In the genomic region with DNA sequence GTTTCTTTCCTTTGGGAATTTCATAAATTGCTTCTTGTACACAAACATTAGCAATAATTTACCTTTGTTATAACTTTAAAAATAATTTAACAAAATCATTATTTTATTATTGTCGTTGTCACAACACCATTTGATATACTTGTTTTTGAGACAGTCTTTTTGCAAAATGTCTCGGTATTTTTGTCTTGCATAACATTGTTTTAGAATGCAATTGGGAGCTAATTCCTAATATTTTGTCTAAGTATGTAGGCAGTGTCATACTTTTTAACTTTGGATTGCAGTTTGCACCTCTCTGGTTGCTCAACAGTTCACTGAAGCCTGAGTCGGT, we compare ENCODE assay signal across 8 cellular contexts. TPM values are rescaled to one million over a fixed set of nuclear protein-coding genes. Genes with fewer than 3 reads are reported as not detected.
A peak's percentile ranks its signal among the peaks of the same experiment; 100 is the strongest.
DNase-seq lines count a peak whose midpoint lies in the region; ATAC-seq and TF ChIP-seq lines count a peak whose summit lies in the region.

No MANE protein-coding gene starts in this region.

- BruUV-seq in Calu3 (replicated peaks; lab: Mats Ljungman, UMichigan) = no TSS peak

- no peak for DNase-seq in Calu3
- no peak for DNase-seq in RWPE2 (ENCODE audit: low spot score)
- DNase-seq in esophagus muscularis mucosa (ENCODE audit: extremely low spot score) = no peak
- no peak for DNase-seq in ovary
- DNase-seq in NCI-H69 (lab: John Stamatoyannopoulos, UW) = no peak
- no peak for DNase-seq in AG08396 (ENCODE audit: low spot score)
- no peak for DNase-seq in substantia nigra (lab: John Stamatoyannopoulos, UW)

- TF ChIP-seq CTCF in Calu3 (IDR thresholded peaks at IDR 0.05; ENCODE audit: unreplicated experiment) (no peak), RWPE2 (IDR thresholded peaks at IDR 0.05; ENCODE audit: poor library complexity, severe bottlenecking) (no peak), esophagus muscularis mucosa (IDR thresholded peaks at IDR 0.05) (no peak), ovary (IDR thresholded peaks at IDR 0.05) (no peak)

- no peak for ATAC-seq in RWPE2 (ENCODE audit: low read depth)
- ATAC-seq in GM21360 (IDR thresholded peaks at IDR 0.05; ENCODE audit: unreplicated experiment) = no peak

- H3K27me3 ChIP-seq in RWPE2 (ENCODE audit: insufficient read depth, poor library complexity, severe bottlenecking) = no peaks in the 10 kb centered on the region
- no peaks in the 10 kb centered on the region for H3K27me3 ChIP-seq in esophagus muscularis mucosa
- H3K27me3 ChIP-seq in ovary = no peaks in the 10 kb centered on the region

- 27% methylated on average over 3 of the region's 3 CpGs for WGBS in esophagus muscularis mucosa
- 0 to 8% (median 1%) methylated on average over 3 of the region's 3 CpGs for WGBS in ovary, 3 donors

- no peak overlapping the region for H3K27ac Mint-ChIP-seq in Calu3 (ENCODE audit: unreplicated experiment)

- H3K9me3 ChIP-seq in RWPE2 (ENCODE audit: severe bottlenecking) (no peaks in the 10 kb centered on the region), esophagus muscularis mucosa (no peaks in the 10 kb centered on the region), ovary (no peaks in the 10 kb centered on the region)

- H3K36me3 ChIP-seq in RWPE2 (ENCODE audit: low read depth) (no peaks in the 10 kb centered on the region), esophagus muscularis mucosa (no peaks in the 10 kb centered on the region), ovary (no peaks in the 10 kb centered on the region)

- H3K4me3 ChIP-seq in RWPE2 (ENCODE audit: severe bottlenecking) (peak overlapping the region; percentile 56), esophagus muscularis mucosa (peak overlapping the region; percentile 58 to 71 (median 66)), ovary (peak overlapping the region; percentile 46)

- H3K27ac ChIP-seq in RWPE2 (ENCODE audit: poor library complexity, severe bottlenecking) = no peak overlapping the region
- peak overlapping the region; percentile 5 to 67 (median 50) for H3K27ac ChIP-seq in esophagus muscularis mucosa (replicated peaks in 1 of 4)
- H3K27ac ChIP-seq in ovary = no peak overlapping the region
- no peak overlapping the region for H3K27ac ChIP-seq in substantia nigra (ENCODE audit: low read depth, low read length, poor library complexity, severe bottlenecking)

- H3K4me1 ChIP-seq in RWPE2 (ENCODE audit: insufficient read depth, poor library complexity, severe bottlenecking) (no peaks in the 10 kb centered on the region), esophagus muscularis mucosa (peaks cover 0 to 37% (median 23%) of the 10 kb centered on the region in 4 donors), ovary (ENCODE audit: insufficient read depth) (peaks cover 7% of the 10 kb centered on the region)

- peaks cover 8% of the 10 kb centered on the region for H3K36me3 Mint-ChIP-seq in Calu3 (ENCODE audit: insufficient read depth, unreplicated experiment)

- H3K4me1 Mint-ChIP-seq in Calu3 (ENCODE audit: low read depth, unreplicated experiment) = no peaks in the 10 kb centered on the region

- intact Hi-C loops in Calu3 (cut with micrococcal nuclease; ENCODE audit: unreplicated experiment) (loop anchor here (2.0 to 10.0 kb wide), 2 partner anchors 114 to 1380 kb away; no protein-coding TSS in a partner anchor), esophagus muscularis mucosa (cut with DNase I) (loop anchor here (10.0 kb wide), 2 partner anchors 70 to 1390 kb away; a partner anchor contains a TSS), ovary (cut with DNase I) (no loop called here)

- no peaks in the 10 kb centered on the region for H3K9me3 Mint-ChIP-seq in Calu3 (ENCODE audit: low read depth, unreplicated experiment)

- TF ChIP-seq EP300 in esophagus muscularis mucosa (IDR thresholded peaks at IDR 0.05) (no peak), ovary (IDR thresholded peaks at IDR 0.05) (no peak)

- no peak for TF ChIP-seq POLR2A in esophagus muscularis mucosa (IDR thresholded peaks at IDR 0.05; ENCODE audit: low read depth)
- no peak for TF ChIP-seq POLR2A in ovary (IDR thresholded peaks at IDR 0.05)

- no peaks in the 10 kb centered on the region for H3K27me3 Mint-ChIP-seq in Calu3 (ENCODE audit: unreplicated experiment)

- CTCF ChIA-PET in Calu3 (lab: Charles Lee) = interaction anchor here (0.7 to 2.2 kb wide), 6 partner anchors 69 to 1383 kb away, joined by 3 to 5 read pairs (median 3); no protein-coding TSS in a partner anchor

- peak overlapping the region; percentile 96 for H3K4me3 Mint-ChIP-seq in Calu3 (ENCODE audit: low read depth, unreplicated experiment)

RNA-seq across cellular contexts. Expression of a gene that starts 0.3 kb away (rescaled TPM):
- not detected in 2 replicates for total RNA-seq in Calu3 (2022)
- 1 to 10 TPM in 2 of 4 donors, under 1 TPM in 1, not detected in 1; 0.84 to 2.5 (median 2.2) TPM for total RNA-seq in esophagus muscularis mucosa
- 10 to 100 TPM in 1 of 7 donors, 1 to 10 TPM in 2, under 1 TPM in 2, not detected in 2; 0.77 to 17.0 (median 1.0) TPM for total RNA-seq in ovary
- under 1 TPM; 0.32 to 0.33 TPM for polyA plus RNA-seq in ovary

Comparison
In these comparisons a context has a peak if more than half of its experiments do, and no peak if none do; other contexts are left out.
1. H3K27ac ChIP-seq: peak in esophagus muscularis mucosa (4 of 4); none in RWPE2 (single experiment), ovary (0 of 2) and substantia nigra (single experiment).
2. intact Hi-C loops: an anchor here in Calu3 (2.0 to 10.0 kb wide) and esophagus muscularis mucosa (10.0 kb wide); none called in ovary.
3. Peak in every context shown above with its lines, with median percentiles within 50 percentile points of each other: H3K4me3 ChIP-seq.